Comparison of ENCODE assay signal across 20 cellular contexts in the genomic region with DNA sequence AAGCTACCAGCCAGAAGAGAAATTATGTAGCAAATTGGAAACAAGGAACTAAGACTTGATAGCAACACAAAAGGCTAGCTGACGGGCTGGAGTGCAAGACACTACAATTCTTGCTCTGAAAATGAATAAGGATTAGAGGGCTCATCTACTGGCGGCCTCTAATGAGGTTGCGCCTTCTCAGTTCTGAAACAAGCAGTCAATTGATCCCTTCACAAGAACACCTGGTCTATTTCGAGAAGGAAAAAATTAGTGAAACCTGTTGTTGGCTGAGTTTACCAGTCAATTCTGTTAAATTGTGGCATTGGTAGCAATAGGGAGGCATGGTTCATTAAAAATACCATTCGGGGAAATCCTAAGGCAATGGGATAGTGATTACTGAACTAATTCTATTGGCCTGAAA.
DNase-seq lines count a peak whose midpoint lies in the region; ATAC-seq, FAIRE-seq and TF ChIP-seq lines count a peak whose summit lies in the region.
"Had no signal": no experiment of that assay in that cellular context is flagged by ENCODE, and none has a peak within 500 bp of the region (broad histone marks: within the 10 kb centered on the region; RNA-seq: fewer than 3 reads in every experiment).

No MANE protein-coding gene starts in this region.

- peaks cover 36% of the 10 kb centered on the region for H3K4me1 Mint-ChIP-seq in neural progenitor cell
- H3K4me1 Mint-ChIP-seq in endodermal cell, result peaks cover 16% of the 10 kb centered on the region
- H3K4me1 Mint-ChIP-seq: CD4-positive, CD25-positive, alpha-beta regulatory T cell had no signal

- POLR2A ChIA-PET in PC-3 (lab: Charles Lee; ENCODE audit: unreplicated experiment), result no interaction called here

- peaks cover 6% of the 10 kb centered on the region for H3K27me3 Mint-ChIP-seq in neural progenitor cell (ENCODE audit: insufficient read depth, low read depth)
- H3K27me3 Mint-ChIP-seq in endodermal cell (ENCODE audit: insufficient read depth), result no peaks in the 10 kb centered on the region
- H3K27me3 Mint-ChIP-seq: B cell; CD4-positive, CD25-positive, alpha-beta regulatory T cell had no signal

- H3K27ac ChIP-seq in PC-3 (ENCODE audit: low read length) (no peak overlapping the region), neural progenitor cell (peak overlapping the region; percentile 7), endodermal cell (ENCODE audit: low read depth, low read length) (no peak overlapping the region)
- H3K27ac ChIP-seq: 22Rv1, SK-N-MC had no signal

- H3K9me3 ChIP-seq in PC-3 (ENCODE audit: low read length) (no peaks in the 10 kb centered on the region), neural progenitor cell (ENCODE audit: low read depth) (no peaks in the 10 kb centered on the region), endodermal cell (ENCODE audit: control insufficient read depth, low read length) (no peaks in the 10 kb centered on the region)
- H3K9me3 ChIP-seq: Caco-2 had no signal

- H3K9ac ChIP-seq in PC-3 (ENCODE audit: low read length) (no peak overlapping the region), neural progenitor cell (no peak overlapping the region), endodermal cell (ENCODE audit: extremely low read depth, low read length, poor library complexity, severe bottlenecking) (no peak overlapping the region)

- H3K79me2 ChIP-seq in PC-3 (ENCODE audit: low read length), result no peaks in the 10 kb centered on the region
- no peaks in the 10 kb centered on the region for H3K79me2 ChIP-seq in neural progenitor cell (ENCODE audit: low read depth)

- H3K9me2 ChIP-seq in PC-3 (replicated peaks; ENCODE audit: low read length), result no peaks in the 10 kb centered on the region

- H3K27me3 ChIP-seq in PC-3 (ENCODE audit: low read length), result no peaks in the 10 kb centered on the region
- no peaks in the 10 kb centered on the region for H3K27me3 ChIP-seq in neural progenitor cell
- H3K27me3 ChIP-seq in endodermal cell (ENCODE audit: control insufficient read depth, insufficient read depth, low read length, poor library complexity, severe bottlenecking), result no peaks in the 10 kb centered on the region

- no peak for FAIRE-seq in H54 (lab: Jason Lieb, UNC)

- H3K4me2 ChIP-seq in PC-3 (ENCODE audit: low read length), result no peak overlapping the region
- peak overlapping the region; percentile 61 for H3K4me2 ChIP-seq in neural progenitor cell

- no peaks in the 10 kb centered on the region for H3K36me3 Mint-ChIP-seq in neural progenitor cell
- no peaks in the 10 kb centered on the region for H3K36me3 Mint-ChIP-seq in endodermal cell (ENCODE audit: low read depth)
- H3K36me3 Mint-ChIP-seq: CD4-positive, CD25-positive, alpha-beta regulatory T cell had no signal

- H3K27ac Mint-ChIP-seq in neural progenitor cell (no peak overlapping the region), endodermal cell (no peak overlapping the region)
- H3K27ac Mint-ChIP-seq: B cell; CD4-positive, CD25-positive, alpha-beta regulatory T cell had no signal

- no peaks in the 10 kb centered on the region for H3K4me1 ChIP-seq in PC-3 (ENCODE audit: insufficient read depth, low read length)
- peaks cover 28% of the 10 kb centered on the region for H3K4me1 ChIP-seq in neural progenitor cell
- no peaks in the 10 kb centered on the region for H3K4me1 ChIP-seq in endodermal cell (ENCODE audit: control insufficient read depth, insufficient read depth, low read length)
- H3K4me1 ChIP-seq: Caco-2 had no signal

- H3K9me3 Mint-ChIP-seq in neural progenitor cell (peaks cover 2% of the 10 kb centered on the region), endodermal cell (no peaks in the 10 kb centered on the region)
- H3K9me3 Mint-ChIP-seq: CD4-positive, CD25-positive, alpha-beta regulatory T cell had no signal

- H3F3A ChIP-seq in PC-3 (ENCODE audit: low read length, unreplicated experiment) (no peaks in the 10 kb centered on the region), neural progenitor cell (ENCODE audit: low read depth) (peaks cover 32% of the 10 kb centered on the region)

- 80 to 84% methylated on average over 5 of the region's 5 CpGs for WGBS in endodermal cell (ENCODE audit: insufficient coverage in 1 of 2, insufficient read length in 1 of 2), 2 experiments

- peak; percentile 34 for DNase-seq in NCI-H748 (lab: John Stamatoyannopoulos, UW; ENCODE audit: unreplicated experiment)
- DNase-seq in NCI-H748 treated with DMSO at 0.1 percent for 48 hours (lab: John Stamatoyannopoulos, UW), result no peak
- DNase-seq in PC-3, result no peak
- peak; percentile 75 for DNase-seq in neural progenitor cell (ENCODE audit: low spot score)
- no peak for DNase-seq in endodermal cell
- no peak for DNase-seq in H54 (ENCODE audit: insufficient read length, low spot score)
- DNase-seq: Caco-2; CD4-positive, CD25-positive, alpha-beta regulatory T cell; KG1; NCI-H1048; NCI-H146; NCI-H2081; NCI-H2227 treated with DMSO at 0.1 percent for 48 hours; NCI-H526 had no signal

- BruUV-seq in PC-3 (replicated peaks; lab: Mats Ljungman, UMichigan), result no TSS peak

- H3K36me3 ChIP-seq in PC-3 (ENCODE audit: low read depth, low read length) (no peaks in the 10 kb centered on the region), neural progenitor cell (no peaks in the 10 kb centered on the region), endodermal cell (ENCODE audit: control insufficient read depth, insufficient read depth, low read length) (no peaks in the 10 kb centered on the region)

- CTCF ChIA-PET in PC-3 (lab: Charles Lee), result no interaction called here

- intact Hi-C loops in PC-3 (cut with micrococcal nuclease), result no loop called here

- H3K4me3 Mint-ChIP-seq in neural progenitor cell (no peak overlapping the region), endodermal cell (no peak overlapping the region)
- H3K4me3 Mint-ChIP-seq: B cell; CD4-positive, CD25-positive, alpha-beta regulatory T cell had no signal

- 0 out of 2 replicates have a peak overlapping the region, but pooled peaks have one; percentile 42 for H2AFZ ChIP-seq in PC-3 (ENCODE audit: low read length)
- H2AFZ ChIP-seq in neural progenitor cell (replicated peaks), result no peak overlapping the region

- peak; percentile 73 for ATAC-seq in HG02870 (IDR thresholded peaks at IDR 0.05; ENCODE audit: unreplicated experiment)
- no peak for ATAC-seq in PC-3
- no peak for ATAC-seq in HG02623 (IDR thresholded peaks at IDR 0.05; ENCODE audit: unreplicated experiment)
- ATAC-seq: HCT116 had no signal

- no peak overlapping the region for H3K4me3 ChIP-seq in PC-3 (ENCODE audit: low read length)
- H3K4me3 ChIP-seq in neural progenitor cell, result peak overlapping the region; percentile 29
- no peak overlapping the region for H3K4me3 ChIP-seq in endodermal cell (ENCODE audit: low read length)
- H3K4me3 ChIP-seq: SK-N-MC had no signal

- TF ChIP-seq CTCF in PC-3 (conservative IDR thresholded peaks at IDR 0.05; ENCODE audit: low read depth, low read length), result no peak
- TF ChIP-seq CTCF in neural progenitor cell (IDR thresholded peaks at IDR 0.05), result no peak
- no peak for TF ChIP-seq CTCF in endodermal cell (conservative IDR thresholded peaks at IDR 0.05)

- H4K20me1 ChIP-seq in PC-3 (ENCODE audit: low read length), result no peaks in the 10 kb centered on the region
- peaks cover 7% of the 10 kb centered on the region for H4K20me1 ChIP-seq in neural progenitor cell (ENCODE audit: low read depth)

- no peak for TF ChIP-seq POLR2A in H54 (IDR thresholded peaks at IDR 0.05; ENCODE audit: low read depth, low read length)

Comparison
In these comparisons a context has a peak if more than half of its experiments do, and no peak if none do; other contexts are left out.
1. DNase-seq: peak in NCI-H748 (single experiment) and neural progenitor cell (single experiment); none in NCI-H748 treated with DMSO at 0.1 percent for 48 hours (single experiment), PC-3 (single experiment), endodermal cell (single experiment) and H54 (single experiment).